In genomic region chr4:8268901-8269534, GRCh38 we compare ENCODE assay signal across 19 cellular contexts. TPM values are rescaled to one million over a fixed set of nuclear protein-coding genes. Genes with fewer than 3 reads are reported as not detected.
A peak's percentile ranks its signal among the peaks of the same experiment; 100 is the strongest.
DNase-seq lines count a peak whose midpoint lies in the region; ATAC-seq and TF ChIP-seq lines count a peak whose summit lies in the region.
"Had no signal": no experiment of that assay in that cellular context is flagged by ENCODE, and none has a peak within 500 bp of the region (broad histone marks: within the 10 kb centered on the region; RNA-seq: fewer than 3 reads in every experiment).

No MANE protein-coding gene starts in this region.

- peak overlapping the region; percentile 65 for H3K9ac ChIP-seq in GM23248
- H3K9ac ChIP-seq in adipocyte (ENCODE audit: low read length) = peak overlapping the region; percentile 84

- H3K9me3 ChIP-seq in GM23248 (ENCODE audit: low read depth) (no peaks in the 10 kb centered on the region), adipocyte (ENCODE audit: control insufficient read depth, low read length) (no peaks in the 10 kb centered on the region), stomach (no peaks in the 10 kb centered on the region), left lung (no peaks in the 10 kb centered on the region)

- no peak for TF ChIP-seq CTCF in mesothelial cell of epicardium (IDR thresholded peaks at IDR 0.05; ENCODE audit: unreplicated experiment)
- no peak for TF ChIP-seq CTCF in stomach (IDR thresholded peaks at IDR 0.05)
- no peak for TF ChIP-seq CTCF in left lung (IDR thresholded peaks at IDR 0.05)

- peaks cover 32% of the 10 kb centered on the region for H3K4me1 Mint-ChIP-seq in mesothelial cell of epicardium

- no peaks in the 10 kb centered on the region for H3K36me3 Mint-ChIP-seq in mesothelial cell of epicardium
- H3K36me3 Mint-ChIP-seq: activated CD8-positive, alpha-beta memory T cell treated with anti-CD3 and anti-CD28 coated beads, Interleukin-2, amount 10 ng/mL, durations not matched to agents 7 days and 5 days; brain; T-cell had no signal

- 0 out of 2 replicates have a peak, but pooled peaks cover 3% of the 10 kb centered on the region for H3K4me1 ChIP-seq in GM23248 (ENCODE audit: insufficient read depth)
- H3K4me1 ChIP-seq in adipocyte (ENCODE audit: control insufficient read depth, insufficient read depth, low read length) = peaks cover 49% of the 10 kb centered on the region
- H3K4me1 ChIP-seq in stomach = peaks cover 24 to 68% (median 52%) of the 10 kb centered on the region in 4 donors
- peaks cover 13 to 55% of the 10 kb centered on the region in 2 donors for H3K4me1 ChIP-seq in left lung

- no peaks in the 10 kb centered on the region for H3K9me3 Mint-ChIP-seq in mesothelial cell of epicardium
- H3K9me3 Mint-ChIP-seq: T-cell had no signal

- TF ChIP-seq EP300 in stomach (IDR thresholded peaks at IDR 0.05) = no peak

- H3K27me3 Mint-ChIP-seq in mesothelial cell of epicardium (ENCODE audit: low read depth) = peaks cover 28% of the 10 kb centered on the region

- H3K9me2 ChIP-seq in GM23248 (ENCODE audit: insufficient read depth) = no peaks in the 10 kb centered on the region

- 78 to 79% methylated on average over 25 of the region's 25 CpGs for WGBS in GM23248 (ENCODE audit: low coverage in 1 of 2, low lambda C conversion rate in 2 of 2, missing lambda C conversion rate in 2 of 2), 2 experiments
- WGBS in stomach, 5 donors = 80 to 87% (median 84%) methylated on average over 24 to 25 of the region's 25 CpGs

- no peaks in the 10 kb centered on the region for H3K79me2 ChIP-seq in GM23248 (ENCODE audit: insufficient read depth)

- H3F3A ChIP-seq in GM23248 (ENCODE audit: insufficient read depth) = 0 out of 2 replicates have a peak, but pooled peaks cover under 1% of the 10 kb centered on the region

- no peak overlapping the region for H3K4me2 ChIP-seq in GM23248 (ENCODE audit: unreplicated experiment)

- H4K20me1 ChIP-seq in GM23248 (ENCODE audit: insufficient read depth) = no peaks in the 10 kb centered on the region

- ATAC-seq in GM19328 (IDR thresholded peaks at IDR 0.05; ENCODE audit: unreplicated experiment) (no peak), left lung (no peak), HG03342 (IDR thresholded peaks at IDR 0.05; ENCODE audit: unreplicated experiment) (no peak), HG03378 (IDR thresholded peaks at IDR 0.05; ENCODE audit: unreplicated experiment) (no peak)
- ATAC-seq: activated CD8-positive, alpha-beta memory T cell treated with anti-CD3 and anti-CD28 coated beads, Interleukin-2, amount 10 ng/mL, durations not matched to agents 7 days and 5 days; T-cell had no signal

- H3K27me3 ChIP-seq in GM23248 (replicated peaks; ENCODE audit: insufficient read depth) (peaks cover 8% of the 10 kb centered on the region; the same call in 1 of the 2 replicates), adipocyte (replicated peaks; ENCODE audit: control insufficient read depth, insufficient read depth, low read length) (no peaks in the 10 kb centered on the region), stomach (peaks cover 0 to 22% (median 10%) of the 10 kb centered on the region in 3 donors), left lung (peaks cover 0 to 24% of the 10 kb centered on the region in 2 donors)

- DNase-seq in GM23248 (no peak), adipocyte (ENCODE audit: low read depth) (no peak), mesothelial cell of epicardium (ENCODE audit: low spot score in 2 of 2, unreplicated experiment in 2 of 2) (no peak), stomach (no peak), left lung (no peak)
- DNase-seq: activated CD4-positive, CD25-positive, alpha-beta regulatory T cell; activated CD8-positive, alpha-beta memory T cell treated with anti-CD3 and anti-CD28 coated beads, Interleukin-2, amount 10 ng/mL, durations not matched to agents 7 days and 5 days; activated naive CD4-positive, alpha-beta T cell; C1 segment of cervical spinal cord; DND-41; effector memory CD4-positive, alpha-beta T cell; NCI-H2081; RPMI8226; stimulated activated naive CD4-positive, alpha-beta T cell; T-cell had no signal

- H2AFZ ChIP-seq in GM23248 = peak overlapping the region; percentile 74

- peak overlapping the region; percentile 54 for H3K4me3 Mint-ChIP-seq in mesothelial cell of epicardium
- H3K4me3 Mint-ChIP-seq: activated CD8-positive, alpha-beta memory T cell treated with anti-CD3 and anti-CD28 coated beads, Interleukin-2, amount 10 ng/mL, durations not matched to agents 7 days and 5 days; T-cell had no signal

- no peak overlapping the region for H3K27ac ChIP-seq in GM23248
- peak overlapping the region in 4 of 5 donors; percentile 37 to 85 (median 70) for H3K27ac ChIP-seq in stomach
- no peak overlapping the region for H3K27ac ChIP-seq in left lung

- H3K36me3 ChIP-seq in GM23248 (ENCODE audit: low read depth) = no peaks in the 10 kb centered on the region
- H3K36me3 ChIP-seq in adipocyte (ENCODE audit: control insufficient read depth, insufficient read depth, low read length, severe bottlenecking) = no peaks in the 10 kb centered on the region
- H3K36me3 ChIP-seq in stomach = no peaks in the 10 kb centered on the region
- H3K36me3 ChIP-seq in left lung = no peaks in the 10 kb centered on the region

- H3K4me3 ChIP-seq in GM23248 = peak overlapping the region; percentile 63
- H3K4me3 ChIP-seq in adipocyte (ENCODE audit: low read length) = peak overlapping the region; percentile 80
- peak overlapping the region; percentile 48 to 55 (median 52) for H3K4me3 ChIP-seq in stomach
- peak overlapping the region in 1 of 2 donors; percentile 43 for H3K4me3 ChIP-seq in left lung

- no peak for TF ChIP-seq POLR2A in stomach (IDR thresholded peaks at IDR 0.05)

- intact Hi-C loops in stomach (cut with DNase I; ENCODE audit: low total_unique reads) (no loop called here), left lung (cut with DNase I) (no loop called here)

- H3K27ac Mint-ChIP-seq in mesothelial cell of epicardium = no peak overlapping the region
- H3K27ac Mint-ChIP-seq: activated CD8-positive, alpha-beta memory T cell treated with anti-CD3 and anti-CD28 coated beads, Interleukin-2, amount 10 ng/mL, durations not matched to agents 7 days and 5 days; T-cell had no signal

- in situ Hi-C loops in GM23248 (cut with MboI) = no loop called here

RNA-seq across cellular contexts. Expression of gene HTRA3, which starts 0.5 kb away (rescaled TPM):
- total RNA-seq in GM23248 (2014; rRNA removed; shearing (Covaris generic)) = 3.2 and 5.9 TPM in 2 replicates
- polyA plus RNA-seq in GM23248 (2016; fragmentation: Nextera tagmentation; extraction: Ambion mirVana) (5.2 and 5.7 TPM in 2 replicates), stomach (1 to 10 TPM; 6.6 to 9.9 (median 7.9) TPM)
- total RNA-seq in mesothelial cell of epicardium (25.6 to 27.9 TPM (median 26.2 TPM) in 3 replicates), stomach (10 to 100 TPM; 15.6 to 26.8 (median 24.6) TPM), left lung (10 to 100 TPM; 16.7 to 18.3 TPM)
- total RNA-seq: activated CD8-positive, alpha-beta memory T cell treated with anti-CD3 and anti-CD28 coated beads, Interleukin-2, amount 10 ng/mL, durations not matched to agents 7 days and 5 days had no signal

Comparison
In these comparisons a context has a peak if more than half of its experiments do, and no peak if none do; other contexts are left out.
1. H3K27ac ChIP-seq: peak in stomach (4 of 5); none in GM23248 (single experiment) and left lung (0 of 2).